In genomic region chr16:14628806-14629611, GRCh38 we compare ENCODE assay signal across 8 cellular contexts. TPM values are rescaled to one million over a fixed set of nuclear protein-coding genes. Genes with fewer than 3 reads are reported as not detected.
DNase-seq lines count a peak whose midpoint lies in the region; ATAC-seq and TF ChIP-seq lines count a peak whose summit lies in the region.

No MANE protein-coding gene starts in this region.

- CTCF ChIA-PET in CD8-positive, alpha-beta memory T cell (lab: Charles Lee): no interaction called here

- no peaks in the 10 kb centered on the region for H3K9me3 ChIP-seq in CD8-positive, alpha-beta memory T cell (ENCODE audit: low read length)

- H3K27me3 ChIP-seq in CD8-positive, alpha-beta memory T cell (ENCODE audit: insufficient read depth, low read length, poor library complexity, severe bottlenecking): no peaks in the 10 kb centered on the region

- H3K4me3 Mint-ChIP-seq in CD8-positive, alpha-beta memory T cell: peak overlapping the region; percentile 83 to 97 (median 91)
- H3K4me3 Mint-ChIP-seq in chondrocyte (ENCODE audit: unreplicated experiment) (peak overlapping the region; percentile 87), natural killer cell (peak overlapping the region; percentile 91)

- H3K4me3 ChIP-seq in CD8-positive, alpha-beta memory T cell (ENCODE audit: low read length): peak overlapping the region; percentile 64
- peak overlapping the region; percentile 88 for H3K4me3 ChIP-seq in LNCaP clone FGC (ENCODE audit: low read depth, low read length)

- DNase-seq in CD8-positive, alpha-beta memory T cell: peak in 3 of 5 donors; percentile 5 to 50 (median 6)
- DNase-seq in LNCaP clone FGC (ENCODE audit: low read depth) (no peak), chondrocyte (ENCODE audit: low spot score) (no peak), natural killer cell (peak; percentile 37), MV-4-11 (lab: John Stamatoyannopoulos, UW) (no peak), SKM-1 (lab: John Stamatoyannopoulos, UW; ENCODE audit: unreplicated experiment) (no peak), NCI-H446 treated with DMSO at 0.1 percent for 48 hours (lab: John Stamatoyannopoulos, UW) (no peak)

- peak overlapping the region; percentile 93 to 100 (median 98) for H3K27ac Mint-ChIP-seq in CD8-positive, alpha-beta memory T cell
- peak overlapping the region; percentile 93 for H3K27ac Mint-ChIP-seq in chondrocyte (ENCODE audit: unreplicated experiment)
- H3K27ac Mint-ChIP-seq in natural killer cell: peak overlapping the region; percentile 98

- peaks cover 36% of the 10 kb centered on the region for H3K4me1 ChIP-seq in CD8-positive, alpha-beta memory T cell (ENCODE audit: insufficient read depth, low read length)

- peaks cover 10 to 56% (median 10%) of the 10 kb centered on the region in 3 donors for H3K36me3 Mint-ChIP-seq in CD8-positive, alpha-beta memory T cell
- peaks cover 11% of the 10 kb centered on the region for H3K36me3 Mint-ChIP-seq in chondrocyte (ENCODE audit: low read depth)
- H3K36me3 Mint-ChIP-seq in natural killer cell: no peaks in the 10 kb centered on the region

- H3K4me1 Mint-ChIP-seq in CD8-positive, alpha-beta memory T cell: peaks cover 37 to 67% (median 55%) of the 10 kb centered on the region in 3 donors
- H3K4me1 Mint-ChIP-seq in chondrocyte (ENCODE audit: low read depth) (peaks cover 24% of the 10 kb centered on the region), natural killer cell (peaks cover 23 to 38% of the 10 kb centered on the region in 2 donors)

- TF ChIP-seq CTCF in LNCaP clone FGC (IDR thresholded peaks at IDR 0.05; ENCODE audit: control insufficient read depth, extremely low read depth, insufficient read depth) (no peak), chondrocyte (IDR thresholded peaks at IDR 0.05) (no peak), natural killer cell (IDR thresholded peaks at IDR 0.05) (no peak)

- ATAC-seq in natural killer cell: peak in 1 of 3 donors; percentile 4
- no peak for ATAC-seq in activated CD4-positive, CD25-positive, alpha-beta regulatory T cell treated with anti-CD3 and anti-CD28 coated beads, Interleukin-2, amount 50 U/mL, for 24 hours

- H3K27ac ChIP-seq in CD8-positive, alpha-beta memory T cell (ENCODE audit: low read depth, low read length): peak overlapping the region; percentile 91

- POLR2A ChIA-PET in CD8-positive, alpha-beta memory T cell (lab: Charles Lee): interaction anchor here (0.5 kb wide), 1 partner anchor 693 kb away, joined by 3 read pairs; no protein-coding TSS in a partner anchor

- H3K36me3 ChIP-seq in CD8-positive, alpha-beta memory T cell (ENCODE audit: insufficient read depth, low read length): peaks cover 15% of the 10 kb centered on the region

- intact Hi-C loops in natural killer cell (cut with micrococcal nuclease): no loop called here

- H3K27me3 Mint-ChIP-seq in CD8-positive, alpha-beta memory T cell: peaks cover 0 to 2% of the 10 kb centered on the region in 2 donors
- no peaks in the 10 kb centered on the region for H3K27me3 Mint-ChIP-seq in chondrocyte (ENCODE audit: low read depth)
- H3K27me3 Mint-ChIP-seq in natural killer cell (ENCODE audit: low read depth in 2 of 2): no peaks in the 10 kb centered on the region

- H3K9me3 Mint-ChIP-seq in CD8-positive, alpha-beta memory T cell: peaks cover 0 to 4% (median 0%) of the 10 kb centered on the region in 5 donors
- H3K9me3 Mint-ChIP-seq in chondrocyte (ENCODE audit: low read depth): peaks cover 4% of the 10 kb centered on the region
- H3K9me3 Mint-ChIP-seq in natural killer cell: peaks cover 3 to 4% of the 10 kb centered on the region in 2 donors

RNA-seq across cellular contexts. Expression of gene PARN, which starts 1.1 kb away (rescaled TPM):
- 10 to 100 TPM; 45.9 to 48.2 TPM for total RNA-seq in CD8-positive, alpha-beta memory T cell
- 46.0 TPM for polyA plus RNA-seq in CD8-positive, alpha-beta memory T cell
- total RNA-seq in chondrocyte: 24.1 to 25.3 TPM (median 24.9 TPM) in 3 replicates
- 10 to 100 TPM; 44.3 to 57.4 (median 45.1) TPM for total RNA-seq in natural killer cell

RNA-seq across cellular contexts. Expression of gene BFAR, which starts 3.7 kb away (rescaled TPM):
- total RNA-seq in CD8-positive, alpha-beta memory T cell: 10 to 100 TPM; 79.1 to 87.7 TPM
- 49.4 TPM for polyA plus RNA-seq in CD8-positive, alpha-beta memory T cell
- total RNA-seq in chondrocyte (54.7 to 74.4 TPM (median 67.7 TPM) in 3 replicates), natural killer cell (10 to 100 TPM; 45.8 to 62.2 (median 55.6) TPM)

Comparison
In these comparisons a context has a peak if more than half of its experiments do, and no peak if none do; other contexts are left out.
1. DNase-seq: peak in CD8-positive, alpha-beta memory T cell (3 of 5) and natural killer cell (single experiment); none in LNCaP clone FGC (single experiment), chondrocyte (single experiment), MV-4-11 (single experiment), SKM-1 (single experiment) and NCI-H446 treated with DMSO at 0.1 percent for 48 hours (single experiment).
2. Peak in every context shown above with its lines, with median percentiles within 50 percentile points of each other: H3K27ac Mint-ChIP-seq and H3K4me3 Mint-ChIP-seq.